Comparison of ENCODE assay signal across 11 cellular contexts in the genomic region with DNA sequence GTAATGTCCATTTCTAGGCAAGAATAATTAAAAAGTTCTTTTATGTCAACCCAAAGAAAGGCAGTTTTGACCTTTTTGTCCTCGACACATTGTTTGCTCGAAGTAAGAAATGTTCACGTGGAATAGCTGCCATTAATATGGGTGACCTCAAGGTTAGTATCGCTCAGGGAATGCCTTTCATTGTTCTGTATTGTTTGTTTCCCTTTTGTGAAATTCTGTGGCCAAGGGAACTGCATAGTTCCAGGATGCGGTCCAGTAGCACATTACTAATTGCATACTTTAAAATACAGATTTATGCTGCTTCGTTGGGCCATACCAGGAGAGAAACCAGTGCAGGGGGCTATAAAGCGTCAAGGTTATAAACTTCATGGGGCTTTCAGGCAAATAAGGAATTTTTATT.
DNase-seq lines count a peak whose midpoint lies in the region; ATAC-seq, FAIRE-seq and TF ChIP-seq lines count a peak whose summit lies in the region.
"Had no signal": no experiment of that assay in that cellular context is flagged by ENCODE, and none has a peak within 500 bp of the region (broad histone marks: within the 10 kb centered on the region; RNA-seq: fewer than 3 reads in every experiment).

No MANE protein-coding gene starts in this region.

- H3K9me3 ChIP-seq in HAP-1 = no peaks in the 10 kb centered on the region
- no peaks in the 10 kb centered on the region for H3K9me3 ChIP-seq in kidney (ENCODE audit: control insufficient read depth in 1 of 2, low read length in 2 of 2)

- H3K27ac ChIP-seq in kidney (ENCODE audit: low read depth in 2 of 2, low read length in 2 of 2) = peak overlapping the region; percentile 90 to 94

- H3K4me3 Mint-ChIP-seq in activated T-cell treated with anti-CD3 and anti-CD28 coated beads, Interleukin-2, amount 50 U/mL, for 4 hours = no peak overlapping the region

- peaks cover 20% of the 10 kb centered on the region for H3K4me1 ChIP-seq in HAP-1
- H3K4me1 ChIP-seq in kidney (ENCODE audit: control insufficient read depth in 1 of 2, insufficient read depth in 1 of 2, low read depth in 1 of 2, low read length in 2 of 2) = peaks cover 11 to 14% of the 10 kb centered on the region in 2 donors

- peaks cover 2% of the 10 kb centered on the region for H3K27me3 Mint-ChIP-seq in activated T-cell treated with anti-CD3 and anti-CD28 coated beads, Interleukin-2, amount 50 U/mL, for 4 hours (ENCODE audit: low read depth)

- H3K4me1 Mint-ChIP-seq in activated T-cell treated with anti-CD3 and anti-CD28 coated beads, Interleukin-2, amount 50 U/mL, for 4 hours (ENCODE audit: low read depth) = no peaks in the 10 kb centered on the region

- no peaks in the 10 kb centered on the region for H3K36me3 Mint-ChIP-seq in activated T-cell treated with anti-CD3 and anti-CD28 coated beads, Interleukin-2, amount 50 U/mL, for 4 hours (ENCODE audit: insufficient read depth)

- TF ChIP-seq CTCF in cardiac fibroblast (IDR thresholded peaks at IDR 0.05; ENCODE audit: low read depth, low read length) = no peak
- TF ChIP-seq CTCF in kidney (IDR thresholded peaks at IDR 0.05; ENCODE audit: borderline replicate concordance, extremely low read depth, insufficient read depth) = no peak

- H3K36me3 ChIP-seq in HAP-1 (replicated peaks) (no peaks in the 10 kb centered on the region), kidney (ENCODE audit: control insufficient read depth in 1 of 2, insufficient read depth in 2 of 2, low read length in 2 of 2) (no peaks in the 10 kb centered on the region)

- H3K4me3 ChIP-seq in HAP-1 (no peak overlapping the region), cardiac fibroblast (replicated peaks in 1 of 2; ENCODE audit: low read depth in 2 of 2, low read length in 2 of 2) (no peak overlapping the region), kidney (ENCODE audit: low read length in 2 of 2) (peak overlapping the region; percentile 12 to 42)

- peak overlapping the region in 1 of 2 donors; percentile 42 for H3K9ac ChIP-seq in kidney (ENCODE audit: low read length in 2 of 2)

- in situ Hi-C loops in HAP-1 (cut with MboI; ENCODE audit: low sequenced_read_pairs) = no loop called here

- DNase-seq in HAP-1 (ENCODE audit: low spot score in 2 of 2) (peak; percentile 56 to 89), cardiac fibroblast (ENCODE audit: low read depth in 2 of 2) (peak; percentile 31 to 89), kidney (no peak), pulmonary artery endothelial cell (ENCODE audit: low read depth, low spot score) (peak; percentile 93), NK-92 (lab: John Stamatoyannopoulos, UW; ENCODE audit: unreplicated experiment) (no peak), NCI-H526 treated with DMSO at 0.1 percent for 48 hours (lab: John Stamatoyannopoulos, UW) (no peak)
- DNase-seq in activated naive CD4-positive, alpha-beta T cell (lab: John Stamatoyannopoulos, UW) = no peak
- no peak for DNase-seq in activated T-cell treated with anti-CD3 and anti-CD28 coated beads, Interleukin-2, amount 50 U/mL, for 4 hours
- DNase-seq: activated CD4-positive, alpha-beta T cell treated with anti-CD3 and anti-CD28 coated beads, Interleukin-2, amount 50 U/mL, for 48 hours; NCI-H226 had no signal

- no peak for ATAC-seq in activated T-cell treated with anti-CD3 and anti-CD28 coated beads, Interleukin-2, amount 50 U/mL, for 4 hours

- H3K9me3 Mint-ChIP-seq in activated T-cell treated with anti-CD3 and anti-CD28 coated beads, Interleukin-2, amount 50 U/mL, for 4 hours = no peaks in the 10 kb centered on the region

- no peak for FAIRE-seq in kidney (lab: Jason Lieb, UNC)
- FAIRE-seq: RCC 7860 had no signal

- H3K27me3 ChIP-seq in HAP-1 (ENCODE audit: low read depth) = no peaks in the 10 kb centered on the region

- intact Hi-C loops in kidney (cut with DNase I) = no loop called here

Comparison
In these comparisons a context has a peak if more than half of its experiments do, and no peak if none do; other contexts are left out.
1. DNase-seq: peak in HAP-1 (2 of 2), cardiac fibroblast (2 of 2) and pulmonary artery endothelial cell (single experiment); none in kidney (single experiment), NK-92 (single experiment), NCI-H526 treated with DMSO at 0.1 percent for 48 hours (single experiment), activated naive CD4-positive, alpha-beta T cell (0 of 4) and activated T-cell treated with anti-CD3 and anti-CD28 coated beads, Interleukin-2, amount 50 U/mL, for 4 hours (single experiment).
2. H3K4me3 ChIP-seq: peak in kidney (2 of 2); none in HAP-1 (single experiment) and cardiac fibroblast (0 of 2).